ENCODE assay signal across 8 cellular contexts in genomic region chr21:33403128-33403785, GRCh38. TPM values are rescaled to one million over a fixed set of nuclear protein-coding genes. Genes with fewer than 3 reads are reported as not detected.
DNase-seq lines count a peak whose midpoint lies in the region; ATAC-seq and TF ChIP-seq lines count a peak whose summit lies in the region.

A gene with protein sequence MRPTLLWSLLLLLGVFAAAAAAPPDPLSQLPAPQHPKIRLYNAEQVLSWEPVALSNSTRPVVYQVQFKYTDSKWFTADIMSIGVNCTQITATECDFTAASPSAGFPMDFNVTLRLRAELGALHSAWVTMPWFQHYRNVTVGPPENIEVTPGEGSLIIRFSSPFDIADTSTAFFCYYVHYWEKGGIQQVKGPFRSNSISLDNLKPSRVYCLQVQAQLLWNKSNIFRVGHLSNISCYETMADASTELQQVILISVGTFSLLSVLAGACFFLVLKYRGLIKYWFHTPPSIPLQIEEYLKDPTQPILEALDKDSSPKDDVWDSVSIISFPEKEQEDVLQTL (plus strand): TSS chr21:33403413. CDS start chr21:33403544, 131 bp downstream.

- in situ Hi-C loops in astrocyte of the spinal cord (cut with HindIII; ENCODE audit: low sequenced_read_pairs): no loop called here

- DNase-seq in D341Med (ENCODE audit: low spot score) (peak; percentile 87), HCT116 (ENCODE audit: low read depth, low spot score) (no peak), SJCRH30 (peak; percentile 34 to 49), astrocyte of the spinal cord (ENCODE audit: low read depth, low spot score) (no peak), hepatocyte (ENCODE audit: low spot score) (peak; percentile 81), sigmoid colon (peak; percentile 70), SHP77 treated with DMSO at 0.1 percent for 48 hours (lab: John Stamatoyannopoulos, UW) (no peak)

- intact Hi-C loops in HCT116 (cut with micrococcal nuclease) (no loop called here), sigmoid colon (cut with DNase I) (loop anchor here (5.0 kb wide), 2 partner anchors 34 to 631 kb away; partner anchors contain the start of gene PAXBP1)

- peak within 1 kb of the TSS; percentile 77 to 87 for H3K4me3 ChIP-seq in HCT116 (replicated peaks in 1 of 2; ENCODE audit: low read depth in 1 of 2, low read length in 2 of 2)
- peak within 1 kb of the TSS; percentile 92 for H3K4me3 ChIP-seq in SJCRH30
- H3K4me3 ChIP-seq in astrocyte of the spinal cord (ENCODE audit: low read depth, low read length): peak within 1 kb of the TSS; percentile 80
- H3K4me3 ChIP-seq in hepatocyte: peak within 1 kb of the TSS; percentile 61
- peak within 1 kb of the TSS; percentile 61 to 85 (median 78) for H3K4me3 ChIP-seq in sigmoid colon

- BruUV-seq in HCT116 (replicated peaks; lab: Mats Ljungman, UMichigan): no TSS peak

- TF ChIP-seq POLR2A in HCT116 (IDR thresholded peaks at IDR 0.05; ENCODE audit: borderline replicate concordance, extremely low read depth, insufficient read depth, insufficient read length) (peak; percentile 52), sigmoid colon (IDR thresholded peaks at IDR 0.05) (no peak)

- H3K36me3 ChIP-seq in HCT116 (ENCODE audit: control insufficient read depth in 1 of 2, insufficient read depth in 2 of 2, low read length in 2 of 2): no peaks in the 10 kb centered on the region
- no peaks in the 10 kb centered on the region; the same call in 1 of the 2 replicates for H3K36me3 ChIP-seq in SJCRH30
- no peaks in the 10 kb centered on the region for H3K36me3 ChIP-seq in hepatocyte (replicated peaks; ENCODE audit: insufficient read depth, low read depth)
- H3K36me3 ChIP-seq in sigmoid colon: no peaks in the 10 kb centered on the region

- H2AFZ ChIP-seq in HCT116 (ENCODE audit: low read depth, low read length, poor library complexity, severe bottlenecking) (no peak within 1 kb of the TSS), hepatocyte (peak within 1 kb of the TSS; percentile 43)

- H3K27me3 ChIP-seq in HCT116 (ENCODE audit: insufficient read depth, low read length): no peaks in the 10 kb centered on the region
- H3K27me3 ChIP-seq in SJCRH30: no peaks in the 10 kb centered on the region
- H3K27me3 ChIP-seq in hepatocyte: no peaks in the 10 kb centered on the region
- no peaks in the 10 kb centered on the region for H3K27me3 ChIP-seq in sigmoid colon

- ATAC-seq in HCT116: peak; percentile 48
- ATAC-seq in GM19395 (IDR thresholded peaks at IDR 0.05; ENCODE audit: unreplicated experiment): no peak

- TF ChIP-seq CTCF in HCT116 (IDR thresholded peaks at IDR 0.05 in 2 of 3, conservative IDR thresholded peaks at IDR 0.05 in 1 of 3; ENCODE audit: borderline replicate concordance in 1 of 3, insufficient read depth in 1 of 3, low read depth in 2 of 3, low read length in 2 of 3) (no peak), astrocyte of the spinal cord (IDR thresholded peaks at IDR 0.05; ENCODE audit: low read depth, low read length) (no peak), hepatocyte (IDR thresholded peaks at IDR 0.05; ENCODE audit: poor library complexity) (no peak), sigmoid colon (IDR thresholded peaks at IDR 0.05) (no peak)

- H3K9me3 ChIP-seq in HCT116 (ENCODE audit: control insufficient read depth in 1 of 2, insufficient read depth in 1 of 2, low read depth in 1 of 2, low read length in 2 of 2) (no peaks in the 10 kb centered on the region), SJCRH30 (replicated peaks) (no peaks in the 10 kb centered on the region), hepatocyte (ENCODE audit: low read depth) (no peaks in the 10 kb centered on the region), sigmoid colon (no peaks in the 10 kb centered on the region)

- POLR2A ChIA-PET in HCT116 (lab: Charles Lee): no interaction called here

- H3K27ac ChIP-seq in HCT116 (ENCODE audit: low read depth, low read length) (peak within 1 kb of the TSS; percentile 92), SJCRH30 (peak within 1 kb of the TSS; percentile 63), hepatocyte (peak within 1 kb of the TSS; percentile 96), sigmoid colon (peak within 1 kb of the TSS; percentile 84 to 94 (median 90))

- WGBS in hepatocyte (ENCODE audit: low lambda C conversion rate, missing lambda C conversion rate): 2% methylated on average over 22 of the region's 89 CpGs
- WGBS in sigmoid colon, 2 donors: 0 to 1% methylated on average over 89 of the region's 89 CpGs

- H3K9me2 ChIP-seq in HCT116 (ENCODE audit: insufficient read depth) (no peaks in the 10 kb centered on the region), hepatocyte (replicated peaks; ENCODE audit: insufficient read depth) (no peaks in the 10 kb centered on the region)

- no peak for TF ChIP-seq RAD21 in HCT116 (IDR thresholded peaks at IDR 0.05; ENCODE audit: low read depth)

- peak within 1 kb of the TSS; percentile 89 for H3K9ac ChIP-seq in HCT116 (ENCODE audit: low read length)

- H3K79me2 ChIP-seq in HCT116 (ENCODE audit: insufficient read depth, low read length) (peaks cover 44% of the 10 kb centered on the region), hepatocyte (peaks cover 49% of the 10 kb centered on the region)

- CTCF ChIA-PET in HCT116 (lab: Charles Lee): no interaction called here

- peaks cover 35 to 44% of the 10 kb centered on the region in 2 experiments for H3K4me1 ChIP-seq in HCT116 (ENCODE audit: control insufficient read depth in 1 of 2, insufficient read depth in 2 of 2, low read length in 2 of 2)
- peaks cover 18% of the 10 kb centered on the region for H3K4me1 ChIP-seq in SJCRH30
- H3K4me1 ChIP-seq in hepatocyte (ENCODE audit: insufficient read depth): peaks cover 14% of the 10 kb centered on the region
- peaks cover 0 to 40% (median 30%) of the 10 kb centered on the region in 4 donors for H3K4me1 ChIP-seq in sigmoid colon

- no peak for TF ChIP-seq EP300 in sigmoid colon (IDR thresholded peaks at IDR 0.05)

- RAD21 ChIA-PET in HCT116 (lab: Charles Lee; ENCODE audit: low non-redundant PET in 1 of 2, low total read pairs in 2 of 2, uncharacterized antibody in 2 of 2, unreplicated experiment in 2 of 2): no interaction called here

- H3K4me2 ChIP-seq in HCT116 (ENCODE audit: low read length): peak within 1 kb of the TSS; percentile 97
- peak within 1 kb of the TSS; percentile 86 for H3K4me2 ChIP-seq in hepatocyte

- H4K20me1 ChIP-seq in HCT116 (ENCODE audit: insufficient read depth) (no peaks in the 10 kb centered on the region), hepatocyte (ENCODE audit: insufficient read depth, poor library complexity, severe bottlenecking) (peaks cover 27% of the 10 kb centered on the region)

TF ChIP-seq in HCT116, 20 proteins besides CTCF, POLR2A, EP300 and RAD21:
- peak; percentile 95 for TF ChIP-seq ZFX (IDR thresholded peaks at IDR 0.05)
- peak; percentile 35; the same call in 1 of the 2 replicates for TF ChIP-seq POLR2AphosphoS5 (IDR thresholded peaks at IDR 0.05; ENCODE audit: low read depth, low read length)
- TF ChIP-seq TCF7L2 (IDR thresholded peaks at IDR 0.05; ENCODE audit: borderline replicate concordance, extremely low read depth, insufficient read depth, insufficient read length): no peak
- no peak for TF ChIP-seq SP1 (IDR thresholded peaks at IDR 0.05; ENCODE audit: low read depth)
- TF ChIP-seq YY1 (IDR thresholded peaks at IDR 0.05; ENCODE audit: extremely low read depth, insufficient replicate concordance, low read depth, low read length): peak; percentile 66

RNA-seq across cellular contexts. Expression of the gene that starts here (rescaled TPM):
- total RNA-seq in HCT116 (2021; ENCODE audit: unreplicated experiment) (44.6 TPM), hepatocyte (53.4 and 66.8 TPM in 2 replicates), sigmoid colon (10 to 100 TPM; 34.9 to 65.8 (median 38.5) TPM)
- polyA plus RNA-seq in HCT116 (2012): 37.5 and 39.6 TPM in 2 replicates
- total RNA-seq in SJCRH30 (2014; rRNA removed; shearing (Covaris generic)): 67.1 and 71.6 TPM in 2 replicates
- polyA plus RNA-seq in hepatocyte (60.2 and 66.7 TPM in 2 replicates), sigmoid colon (100 to 1,000 TPM in 2 of 3 donors, 10 to 100 TPM in 1; 72.1 to 178 (median 135) TPM)

Comparison
In these comparisons a context has a peak if more than half of its experiments do, and no peak if none do; other contexts are left out.
1. DNase-seq: peak in D341Med (single experiment), SJCRH30 (2 of 2), hepatocyte (single experiment) and sigmoid colon (single experiment); none in HCT116 (single experiment), astrocyte of the spinal cord (single experiment) and SHP77 treated with DMSO at 0.1 percent for 48 hours (single experiment).
2. Peak in every context shown above with its lines, with median percentiles within 50 percentile points of each other: H3K27ac ChIP-seq and H3K4me3 ChIP-seq.